ENCODE assay signal across 7 cellular contexts in the genomic region with DNA sequence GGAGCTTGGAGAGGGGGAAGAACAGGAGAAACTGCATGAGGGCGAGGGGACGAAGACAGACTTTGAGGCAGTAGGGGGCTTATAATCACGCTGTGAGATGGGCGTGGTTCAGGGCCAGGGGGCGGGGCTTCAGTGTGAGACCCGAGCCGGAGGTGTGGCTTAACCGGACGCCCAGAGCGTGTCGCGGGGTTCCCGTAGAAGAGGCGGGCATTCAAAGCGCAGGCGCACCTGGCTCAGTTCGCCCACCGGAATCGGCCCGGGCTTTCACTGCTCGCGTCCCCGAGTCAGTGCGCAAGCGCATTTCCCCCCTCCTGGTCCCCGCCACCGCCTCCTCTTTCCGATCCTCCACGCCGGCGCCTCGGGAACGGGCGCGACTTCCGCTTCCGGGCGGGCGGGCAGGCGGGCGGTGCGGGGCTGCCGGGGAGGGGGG. TPM values are rescaled to one million over a fixed set of nuclear protein-coding genes. Genes with fewer than 3 reads are reported as not detected.
A peak's percentile ranks its signal among the peaks of the same experiment; 100 is the strongest.
DNase-seq lines count a peak whose midpoint lies in the region; ATAC-seq, FAIRE-seq and TF ChIP-seq lines count a peak whose summit lies in the region.

No MANE protein-coding gene starts in this region.

- peak; percentile 69 for ATAC-seq in HG02981 (IDR thresholded peaks at IDR 0.05; ENCODE audit: unreplicated experiment)

- no peak for TF ChIP-seq CTCF in ascending aorta (IDR thresholded peaks at IDR 0.05)
- no peak for TF ChIP-seq CTCF in hepatocyte (IDR thresholded peaks at IDR 0.05; ENCODE audit: poor library complexity)

- peaks cover 6% of the 10 kb centered on the region for H4K20me1 ChIP-seq in hepatocyte (ENCODE audit: insufficient read depth, poor library complexity, severe bottlenecking)

- H3K9me2 ChIP-seq in hepatocyte (replicated peaks; ENCODE audit: insufficient read depth) = no peaks in the 10 kb centered on the region

- H3K36me3 ChIP-seq in ascending aorta (peaks cover 0 to 12% of the 10 kb centered on the region in 2 donors), hepatocyte (replicated peaks; ENCODE audit: insufficient read depth, low read depth) (no peaks in the 10 kb centered on the region)

- peak overlapping the region; percentile 86 for H3K4me2 ChIP-seq in hepatocyte

- no peaks in the 10 kb centered on the region for H3K27me3 ChIP-seq in ascending aorta
- H3K27me3 ChIP-seq in hepatocyte = no peaks in the 10 kb centered on the region

- peak; percentile 97 for FAIRE-seq in GM18507 (lab: Jason Lieb, UNC)

- WGBS in hepatocyte (ENCODE audit: low lambda C conversion rate, missing lambda C conversion rate) = 0% methylated on average over 16 of the region's 43 CpGs

- intact Hi-C loops in ascending aorta (cut with DNase I) = loop anchor here (1.0 to 10.0 kb wide), 3 partner anchors 19 to 320 kb away; a partner anchor contains a TSS

- H3K4me1 ChIP-seq in ascending aorta (peaks cover 3 to 13% of the 10 kb centered on the region in 2 donors), hepatocyte (ENCODE audit: insufficient read depth) (peaks cover 19% of the 10 kb centered on the region)

- peaks cover 46% of the 10 kb centered on the region for H3K79me2 ChIP-seq in hepatocyte

- no peak overlapping the region for H2AFZ ChIP-seq in hepatocyte

- peak overlapping the region; percentile 91 to 93 for H3K4me3 ChIP-seq in ascending aorta
- H3K4me3 ChIP-seq in hepatocyte = no peak overlapping the region

- H3K27ac ChIP-seq in ascending aorta (peak overlapping the region; percentile 92 to 98), hepatocyte (peak overlapping the region; percentile 95)

- no peaks in the 10 kb centered on the region for H3K9me3 ChIP-seq in ascending aorta
- H3K9me3 ChIP-seq in hepatocyte (ENCODE audit: low read depth) = no peaks in the 10 kb centered on the region

- DNase-seq in GM18507 (ENCODE audit: extremely low spot score, insufficient read length, low read depth) = peak; percentile 80
- peak; percentile 98 for DNase-seq in NCI-H2029 (lab: John Stamatoyannopoulos, UW)
- DNase-seq in T-helper 22 cell (ENCODE audit: low read depth) = peak; percentile 97
- peak; percentile 89 to 98 for DNase-seq in ascending aorta (ENCODE audit: low spot score in 2 of 2)
- peak; percentile 99 for DNase-seq in hepatocyte (ENCODE audit: low spot score)
- DNase-seq in retina = peak; percentile 96

RNA-seq across cellular contexts. Expression of a gene that starts 0.2 kb away (rescaled TPM):
- total RNA-seq in ascending aorta (22.0 TPM), hepatocyte (3.0 and 3.1 TPM in 2 replicates)
- 1.7 and 2.2 TPM in 2 replicates for polyA plus RNA-seq in hepatocyte

RNA-seq across cellular contexts. Expression of a gene that starts 5.1 kb away (rescaled TPM):
- total RNA-seq in ascending aorta (28.6 TPM), hepatocyte (8.4 and 12.4 TPM in 2 replicates)
- 18.5 and 19.5 TPM in 2 replicates for polyA plus RNA-seq in hepatocyte

RNA-seq across cellular contexts. Expression of a gene that starts 5.9 kb away (rescaled TPM):
- total RNA-seq in ascending aorta (30.5 TPM), hepatocyte (3.8 and 5.6 TPM in 2 replicates)
- polyA plus RNA-seq in hepatocyte = 14.0 and 16.4 TPM in 2 replicates

RNA-seq across cellular contexts. Expression of a gene that starts 19.1 kb away (rescaled TPM):
- total RNA-seq in ascending aorta = 14.7 TPM
- total RNA-seq in hepatocyte = 6.7 and 7.2 TPM in 2 replicates
- polyA plus RNA-seq in hepatocyte = 5.5 and 10.0 TPM in 2 replicates

RNA-seq across cellular contexts. Expression of a gene that starts 24.6 kb away (rescaled TPM):
- total RNA-seq in ascending aorta (14.2 TPM), hepatocyte (4.1 and 5.1 TPM in 2 replicates)
- polyA plus RNA-seq in hepatocyte = 14.8 and 21.7 TPM in 2 replicates
